In genomic region chr5:57302164-57302563, GRCh38 we compare ENCODE assay signal across 8 cellular contexts.
DNase-seq lines count a peak whose midpoint lies in the region; ATAC-seq, FAIRE-seq and TF ChIP-seq lines count a peak whose summit lies in the region.

No MANE protein-coding gene starts in this region.

- no peak overlapping the region for H3K27ac Mint-ChIP-seq in activated CD4-positive, alpha-beta memory T cell treated with anti-CD3 and anti-CD28 coated beads for 36 hours
- no peak overlapping the region for H3K27ac Mint-ChIP-seq in activated CD4-positive, alpha-beta memory T cell treated with anti-CD3 and anti-CD28 coated beads, Interleukin-2, amount 10 ng/mL, durations not matched to agents 7 days and 5 days

- TF ChIP-seq POLR2A in NB4 (IDR thresholded peaks at IDR 0.05; ENCODE audit: extremely low read depth, insufficient read length): no peak

- CTCF ChIA-PET in activated CD4-positive, alpha-beta memory T cell treated with anti-CD3 and anti-CD28 coated beads for 36 hours (lab: Charles Lee): interaction anchor here (0.9 to 2.3 kb wide), 7 partner anchors 11 to 1158 kb away, joined by 3 to 18 read pairs (median 5); partner anchors contain the start of gene PLK2
- CTCF ChIA-PET in activated CD4-positive, alpha-beta memory T cell treated with anti-CD3 and anti-CD28 coated beads, Interleukin-2, amount 10 ng/mL, durations not matched to agents 7 days and 5 days (lab: Charles Lee): interaction anchor here (0.9 to 1.5 kb wide), 3 partner anchors 13 to 1160 kb away, joined by 3 to 5 read pairs (median 3); no protein-coding TSS in a partner anchor

- H3K27me3 Mint-ChIP-seq in activated CD4-positive, alpha-beta memory T cell treated with anti-CD3 and anti-CD28 coated beads for 36 hours: no peaks in the 10 kb centered on the region
- H3K27me3 Mint-ChIP-seq in activated CD4-positive, alpha-beta memory T cell treated with anti-CD3 and anti-CD28 coated beads, Interleukin-2, amount 10 ng/mL, durations not matched to agents 7 days and 5 days: peaks cover 12% of the 10 kb centered on the region

- no peaks in the 10 kb centered on the region for H3K36me3 Mint-ChIP-seq in activated CD4-positive, alpha-beta memory T cell treated with anti-CD3 and anti-CD28 coated beads for 36 hours
- no peaks in the 10 kb centered on the region for H3K36me3 Mint-ChIP-seq in activated CD4-positive, alpha-beta memory T cell treated with anti-CD3 and anti-CD28 coated beads, Interleukin-2, amount 10 ng/mL, durations not matched to agents 7 days and 5 days (ENCODE audit: low read depth)

- no peak for FAIRE-seq in bronchial epithelial cell (lab: Jason Lieb, UNC)

- TF ChIP-seq CTCF in NB4 (IDR thresholded peaks at IDR 0.05; ENCODE audit: low read depth, low read length): peak; percentile 11
- peak; percentile 37 for TF ChIP-seq CTCF in bronchial epithelial cell (IDR thresholded peaks at IDR 0.05; ENCODE audit: insufficient read depth, low read length, severe bottlenecking)

- POLR2A ChIA-PET in activated CD4-positive, alpha-beta memory T cell treated with anti-CD3 and anti-CD28 coated beads for 36 hours (lab: Charles Lee): interaction anchor here (1.8 kb wide), 1 partner anchor 1159 kb away, joined by 5 read pairs; no protein-coding TSS in a partner anchor
- POLR2A ChIA-PET in activated CD4-positive, alpha-beta memory T cell treated with anti-CD3 and anti-CD28 coated beads, Interleukin-2, amount 10 ng/mL, durations not matched to agents 7 days and 5 days (lab: Charles Lee): no interaction called here

- peaks cover 39% of the 10 kb centered on the region for H3K4me1 Mint-ChIP-seq in activated CD4-positive, alpha-beta memory T cell treated with anti-CD3 and anti-CD28 coated beads for 36 hours (ENCODE audit: low read depth)
- H3K4me1 Mint-ChIP-seq in activated CD4-positive, alpha-beta memory T cell treated with anti-CD3 and anti-CD28 coated beads, Interleukin-2, amount 10 ng/mL, durations not matched to agents 7 days and 5 days: peaks cover 21% of the 10 kb centered on the region

- peaks cover 4% of the 10 kb centered on the region for H3K27me3 ChIP-seq in bronchial epithelial cell (ENCODE audit: control insufficient read depth, insufficient read depth, low read length)

- ATAC-seq in HG03097 (IDR thresholded peaks at IDR 0.05; ENCODE audit: low FRiP score, unreplicated experiment): no peak
- ATAC-seq in HG03025 (IDR thresholded peaks at IDR 0.05; ENCODE audit: low FRiP score, unreplicated experiment): no peak

- H3K9me3 Mint-ChIP-seq in activated CD4-positive, alpha-beta memory T cell treated with anti-CD3 and anti-CD28 coated beads for 36 hours: peaks cover 7% of the 10 kb centered on the region
- peaks cover 2% of the 10 kb centered on the region for H3K9me3 Mint-ChIP-seq in activated CD4-positive, alpha-beta memory T cell treated with anti-CD3 and anti-CD28 coated beads, Interleukin-2, amount 10 ng/mL, durations not matched to agents 7 days and 5 days

- H3K4me3 ChIP-seq in NB4 (ENCODE audit: low read depth, low read length) (no peak overlapping the region), bronchial epithelial cell (ENCODE audit: low read depth, low read length) (no peak overlapping the region)

- intact Hi-C loops in activated CD4-positive, alpha-beta memory T cell treated with anti-CD3 and anti-CD28 coated beads for 36 hours (cut with micrococcal nuclease): loop anchor here (1.0 kb wide), 1 partner anchor 81 kb away; no protein-coding TSS in a partner anchor
- intact Hi-C loops in cardiac septum (cut with DNase I): no loop called here

- H3K4me3 Mint-ChIP-seq in activated CD4-positive, alpha-beta memory T cell treated with anti-CD3 and anti-CD28 coated beads for 36 hours: no peak overlapping the region
- H3K4me3 Mint-ChIP-seq in activated CD4-positive, alpha-beta memory T cell treated with anti-CD3 and anti-CD28 coated beads, Interleukin-2, amount 10 ng/mL, durations not matched to agents 7 days and 5 days: no peak overlapping the region

- H3K36me3 ChIP-seq in bronchial epithelial cell (ENCODE audit: control insufficient read depth, insufficient read depth, low read length): no peaks in the 10 kb centered on the region

- peak; percentile 68 for DNase-seq in activated CD4-positive, alpha-beta memory T cell treated with anti-CD3 and anti-CD28 coated beads for 36 hours
- DNase-seq in activated CD4-positive, alpha-beta memory T cell treated with anti-CD3 and anti-CD28 coated beads, Interleukin-2, amount 10 ng/mL, durations not matched to agents 7 days and 5 days: no peak
- peak; percentile 34 for DNase-seq in NB4 (ENCODE audit: low read depth)
- DNase-seq in bronchial epithelial cell (ENCODE audit: low read depth): peak; percentile 81
- DNase-seq in stimulated activated CD8-positive, alpha-beta memory T cell treated with anti-CD3 and anti-CD28 coated beads, Interleukin-15, amount 100 ng/mL, for 48 hours (ENCODE audit: low read depth in 2 of 2): peak; percentile 32 to 50
- DNase-seq in cardiac septum (ENCODE audit: low spot score): no peak

Comparison
In these comparisons a context has a peak if more than half of its experiments do, and no peak if none do; other contexts are left out.
1. DNase-seq: peak in activated CD4-positive, alpha-beta memory T cell treated with anti-CD3 and anti-CD28 coated beads for 36 hours (single experiment), NB4 (single experiment), bronchial epithelial cell (single experiment) and stimulated activated CD8-positive, alpha-beta memory T cell treated with anti-CD3 and anti-CD28 coated beads, Interleukin-15, amount 100 ng/mL, for 48 hours (2 of 2); none in activated CD4-positive, alpha-beta memory T cell treated with anti-CD3 and anti-CD28 coated beads, Interleukin-2, amount 10 ng/mL, durations not matched to agents 7 days and 5 days (single experiment) and cardiac septum (single experiment).